Comparison of ENCODE assay signal across 30 cellular contexts in genomic region chr4:162422312-162422711, GRCh38.
"Had no signal": no experiment of that assay in that cellular context is flagged by ENCODE, and none has a peak within 500 bp of the region (broad histone marks: within the 10 kb centered on the region; RNA-seq: fewer than 3 reads in every experiment).

No MANE protein-coding gene starts in this region.

- FAIRE-seq: astrocyte, bronchial epithelial cell, endometrium, endothelial cell of umbilical vein had no signal

- H3K4me1 ChIP-seq: esophagus squamous epithelium, gastroesophageal sphincter had no signal

- H3K36me3 ChIP-seq: brain microvascular endothelial cell, esophagus squamous epithelium, gastroesophageal sphincter, WERI-Rb-1 had no signal

- H3K9me3 ChIP-seq: esophagus squamous epithelium, gastroesophageal sphincter had no signal

- H3K27ac ChIP-seq: brain microvascular endothelial cell, epithelial cell of prostate, esophagus squamous epithelium, gastroesophageal sphincter, WERI-Rb-1 had no signal

- ATAC-seq: activated CD4-positive, CD25-positive, alpha-beta regulatory T cell treated with anti-CD3 and anti-CD28 coated beads, Interleukin-2, amount 50 U/mL, for 24 hours; activated CD8-positive, alpha-beta T cell treated with anti-CD3 and anti-CD28 coated beads for 36 hours; activated T-cell treated with anti-CD3 and anti-CD28 coated beads, Interleukin-2, amount 50 U/mL, for 4 hours; activated T-helper 17 cell treated with anti-CD3 and anti-CD28 coated beads, Interleukin-2, amount 50 U/mL, for 72 hours; gastroesophageal sphincter; T-cell; T-helper 17 cell had no signal

- DNase-seq: activated B cell treated with CpG ODN at 0.5 μM for 24 hours; activated CD4-positive, alpha-beta T cell treated with anti-CD3 and anti-CD28 coated beads for 48 hours; activated CD4-positive, alpha-beta T cell treated with anti-CD3 and anti-CD28 coated beads, Interleukin-2, amount 50 U/mL, for 1 hour; activated CD4-positive, alpha-beta T cell treated with anti-CD3 and anti-CD28 coated beads, Interleukin-2, amount 50 U/mL, for 48 hours; activated CD8-positive, alpha-beta memory T cell treated with anti-CD3 and anti-CD28 coated beads for 24 hours; activated CD8-positive, alpha-beta T cell treated with anti-CD3 and anti-CD28 coated beads for 36 hours; activated effector memory CD4-positive, alpha-beta T cell treated with Interleukin-2 at 50 U/mL for 16 hours; activated gamma-delta T cell treated with Interleukin-2 at 50 U/mL for 16 hours; activated naive CD4-positive, alpha-beta T cell treated with anti-CD3 and anti-CD28 coated beads, Interleukin-2, amount 50 U/mL, for 16 hours; activated naive CD4-positive, alpha-beta T cell treated with Interleukin-2 at 50 U/mL for 16 hours; activated T-cell treated with anti-CD3 and anti-CD28 coated beads, Interleukin-2, amount 50 U/mL, for 4 hours; amniotic stem cell; anterior cingulate cortex; brain microvascular endothelial cell; cortex of kidney; effector CD8-positive, alpha-beta T cell; esophagus squamous epithelium; foreskin melanocyte; T-cell; T-helper 17 cell; T1000; WERI-Rb-1 had no signal

- H3K27me3 ChIP-seq: brain microvascular endothelial cell, esophagus squamous epithelium, gastroesophageal sphincter had no signal

- H3K4me3 ChIP-seq: esophagus squamous epithelium, gastroesophageal sphincter had no signal
